Comparison of ENCODE assay signal across 8 cellular contexts in genomic region chrX:134373736-134374135, GRCh38. TPM values are rescaled to one million over a fixed set of nuclear protein-coding genes. Genes with fewer than 3 reads are reported as not detected.
DNase-seq lines count a peak whose midpoint lies in the region; ATAC-seq and TF ChIP-seq lines count a peak whose summit lies in the region.

No MANE protein-coding gene starts in this region.

- H3K4me3 ChIP-seq in HEK293 (ENCODE audit: low read depth, low read length) (peak overlapping the region; percentile 74), SU-DHL-6 (ENCODE audit: insufficient read depth, low read length, poor library complexity, severe bottlenecking) (peak overlapping the region; percentile 99), foreskin fibroblast (ENCODE audit: low read depth in 1 of 2, low read length in 2 of 2) (peak overlapping the region; percentile 81 to 83), skeletal muscle satellite cell (ENCODE audit: low read length) (peak overlapping the region; percentile 84)

- H3K27ac ChIP-seq in HEK293 (ENCODE audit: extremely low read depth, low read depth, low read length) = peak overlapping the region; percentile 92
- peak overlapping the region; percentile 98 for H3K27ac ChIP-seq in SU-DHL-6 (ENCODE audit: low read depth, low read length)

- no peaks in the 10 kb centered on the region for H4K20me1 ChIP-seq in SU-DHL-6 (ENCODE audit: low read depth, low read length)

- ATAC-seq in HG03108 (IDR thresholded peaks at IDR 0.05; ENCODE audit: unreplicated experiment) (no peak), HG03469 (IDR thresholded peaks at IDR 0.05; ENCODE audit: unreplicated experiment) (no peak)

- POLR2A ChIA-PET in HEK293 (lab: Yijun Ruan, JAX) = no interaction called here

- H3K9ac ChIP-seq in SU-DHL-6 (ENCODE audit: low read length) (peak overlapping the region; percentile 99), skeletal muscle satellite cell (ENCODE audit: low read depth, low read length) (peak overlapping the region; percentile 91)

- no peak overlapping the region for H2AFZ ChIP-seq in SU-DHL-6 (ENCODE audit: low read depth, low read length, severe bottlenecking)

- no peaks in the 10 kb centered on the region for H3K27me3 ChIP-seq in SU-DHL-6 (ENCODE audit: low read length)
- no peaks in the 10 kb centered on the region for H3K27me3 ChIP-seq in skeletal muscle satellite cell (ENCODE audit: control insufficient read depth, insufficient read depth, low read length)

- no peaks in the 10 kb centered on the region for H3K9me2 ChIP-seq in SU-DHL-6 (replicated peaks; ENCODE audit: insufficient read depth, low read length)

- CTCF ChIA-PET in HEK293 (lab: Yijun Ruan, JAX) = interaction anchor here (0.8 kb wide), 1 partner anchor 78 kb away, joined by 3 read pairs; no protein-coding TSS in a partner anchor

- H3K36me3 ChIP-seq in HEK293 (ENCODE audit: control insufficient read depth in 2 of 2, insufficient read depth in 1 of 2, low read length in 2 of 2) (peaks cover 2 to 5% of the 10 kb centered on the region in 2 experiments; a peak in 1 of 3 replicates), SU-DHL-6 (ENCODE audit: low read length) (peaks cover 7% of the 10 kb centered on the region; the same call in 1 of the 2 replicates), skeletal muscle satellite cell (ENCODE audit: insufficient read depth, low read length) (no peaks in the 10 kb centered on the region)

- H3K4me2 ChIP-seq in SU-DHL-6 (ENCODE audit: low read depth, low read length, poor library complexity, severe bottlenecking) = peak overlapping the region; percentile 83
- peak overlapping the region; percentile 71 for H3K4me2 ChIP-seq in skeletal muscle satellite cell (ENCODE audit: low read length)

- DNase-seq in foreskin fibroblast (no peak), T1000 (lab: John Stamatoyannopoulos, UW) (no peak), SKM-1 treated with dmso at 0.1 percent for 144 hours (lab: John Stamatoyannopoulos, UW; ENCODE audit: unreplicated experiment) (no peak)

- peaks cover 52% of the 10 kb centered on the region for H3K79me2 ChIP-seq in SU-DHL-6 (ENCODE audit: insufficient read depth, low read length)

- TF ChIP-seq CTCF in HEK293 (tag by site-specific recombination; IDR thresholded peaks at IDR 0.05) = no peak
- no peak for TF ChIP-seq CTCF in SU-DHL-6 (IDR thresholded peaks at IDR 0.05; ENCODE audit: insufficient read depth, low read length, poor library complexity, severe bottlenecking)
- TF ChIP-seq CTCF in foreskin fibroblast (IDR thresholded peaks at IDR 0.05; ENCODE audit: low read depth, low read length) = no peak

- H3K4me1 ChIP-seq in HEK293 (ENCODE audit: control insufficient read depth, insufficient read depth, low read length) = no peaks in the 10 kb centered on the region
- no peaks in the 10 kb centered on the region for H3K4me1 ChIP-seq in skeletal muscle satellite cell (ENCODE audit: control insufficient read depth, insufficient read depth, low read length)

- no peaks in the 10 kb centered on the region for H3K9me3 ChIP-seq in HEK293 (ENCODE audit: control insufficient read depth, insufficient read depth, low read depth, low read length)
- H3K9me3 ChIP-seq in SU-DHL-6 (ENCODE audit: insufficient read depth, low read length) = no peaks in the 10 kb centered on the region
- no peaks in the 10 kb centered on the region for H3K9me3 ChIP-seq in skeletal muscle satellite cell (replicated peaks; ENCODE audit: low read length)

- peaks cover 6% of the 10 kb centered on the region for H3F3A ChIP-seq in SU-DHL-6 (ENCODE audit: insufficient read depth)

TF ChIP-seq in HEK293, 187 proteins besides CTCF, POLR2A, EP300 and RAD21:
- TF ChIP-seq REST (tag by site-specific recombination; IDR thresholded peaks at IDR 0.05) (no peak), IKZF3 (tag by site-specific recombination; IDR thresholded peaks at IDR 0.05) (peak; percentile 53), PRDM1 (tag by site-specific recombination; IDR thresholded peaks at IDR 0.05) (peak; percentile 67), ZNF169 (tag by site-specific recombination; IDR thresholded peaks at IDR 0.05) (no peak), ZNF335 (tag by site-specific recombination; conservative IDR thresholded peaks at IDR 0.05) (peak; percentile 30; the same call in 1 of the 2 replicates), PRDM10 (tag by site-specific recombination; IDR thresholded peaks at IDR 0.05) (peak; percentile 53; the same call in 1 of the 2 replicates), ZNF571 (tag by site-specific recombination; IDR thresholded peaks at IDR 0.05) (no peak), ZNF626 (tag by site-specific recombination; IDR thresholded peaks at IDR 0.05) (no peak), ZBTB20 (tag by site-specific recombination; IDR thresholded peaks at IDR 0.05) (no peak), KLF1 (tag by site-specific recombination; IDR thresholded peaks at IDR 0.05) (no peak)

RNA-seq across cellular contexts. Expression of gene PHF6, which starts 0.6 kb away (rescaled TPM):
- total RNA-seq in skeletal muscle satellite cell (2012; rRNA removed) = 19.4 and 20.0 TPM in 2 replicates
